In genomic region chr2:174682578-174683391, GRCh38 we compare ENCODE assay signal across 8 cellular contexts.
DNase-seq lines count a peak whose midpoint lies in the region; ATAC-seq and TF ChIP-seq lines count a peak whose summit lies in the region.

No MANE protein-coding gene starts in this region.

- peaks cover 0 to 4% (median 0%) of the 10 kb centered on the region in 7 donors for H3K9me3 Mint-ChIP-seq in CD14-positive monocyte

- DNase-seq in CD14-positive monocyte (ENCODE audit: low spot score) (no peak), GM19240 (ENCODE audit: insufficient read length, low spot score) (peak; percentile 16), T-helper 22 cell (ENCODE audit: low read depth) (peak; percentile 41), astrocyte of the hippocampus (ENCODE audit: low read depth, low spot score) (peak; percentile 86), iPS DF 19.7 (ENCODE audit: low read depth, low spot score) (peak; percentile 17), sciatic nerve (ENCODE audit: low spot score) (peak; percentile 89)

- TF ChIP-seq CTCF in CD14-positive monocyte (IDR thresholded peaks at IDR 0.05): no peak

- peak overlapping the region in 4 of 7 donors; percentile 61 to 73 (median 67) for H3K27ac Mint-ChIP-seq in CD14-positive monocyte

- peak overlapping the region; percentile 91 to 94 for H3K4me3 Mint-ChIP-seq in CD14-positive monocyte

- ATAC-seq in HG03520 (IDR thresholded peaks at IDR 0.05; ENCODE audit: unreplicated experiment) (peak; percentile 50), sciatic nerve (peak; percentile 78), HG03457 (IDR thresholded peaks at IDR 0.05; ENCODE audit: unreplicated experiment) (no peak)

- H3K27me3 Mint-ChIP-seq in CD14-positive monocyte (ENCODE audit: low read depth in 3 of 3): peaks cover 10 to 17% (median 14%) of the 10 kb centered on the region in 3 donors

- peaks cover 0 to 13% of the 10 kb centered on the region in 2 donors for H3K36me3 Mint-ChIP-seq in CD14-positive monocyte

- intact Hi-C loops in CD14-positive monocyte (cut with micrococcal nuclease) (loop anchor here (5.0 to 10.0 kb wide), 4 partner anchors 48 to 198 kb away; partner anchors contain the start of gene GPR155 (in 1 of the 2)), sciatic nerve (cut with DNase I) (loop anchor here (10.0 kb wide), 3 partner anchors 68 to 218 kb away; no protein-coding TSS in a partner anchor)

- H3K4me1 Mint-ChIP-seq in CD14-positive monocyte: peaks cover 40% of the 10 kb centered on the region
